In the genomic region with DNA sequence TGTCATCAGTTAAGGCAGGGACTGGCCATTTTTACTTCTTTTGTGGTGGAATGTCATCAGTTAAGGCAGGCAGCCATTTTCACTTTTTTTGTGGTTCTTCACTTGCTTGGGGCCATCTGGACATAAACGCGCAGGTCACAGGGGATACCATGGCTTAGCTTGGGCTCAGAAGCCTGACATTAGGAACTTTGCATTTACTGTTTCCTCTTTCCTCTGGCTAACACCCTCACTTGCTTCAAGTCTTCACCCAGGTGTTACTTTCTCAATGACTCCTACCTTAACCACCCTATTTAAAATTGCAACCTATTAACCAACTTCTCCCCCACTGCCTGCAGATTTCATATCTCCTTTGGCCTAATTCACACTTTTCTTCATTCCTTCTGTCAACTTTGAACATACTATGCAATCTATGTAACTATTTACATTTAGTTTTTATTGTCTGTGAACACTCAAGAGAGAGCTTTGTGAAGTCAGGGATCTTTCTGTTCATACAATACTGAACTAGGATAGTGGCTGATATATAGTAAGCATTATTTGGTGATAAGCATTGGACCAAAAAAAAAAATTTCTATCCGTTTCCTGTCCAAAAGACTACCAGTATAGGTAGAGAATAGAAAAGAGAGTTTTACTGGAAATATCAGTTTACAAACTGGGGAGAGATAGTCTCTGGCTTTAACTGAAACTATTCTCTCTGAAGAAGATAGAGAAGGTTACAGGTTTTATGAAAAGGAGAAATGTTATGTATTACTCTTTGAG, we compare ENCODE assay signal across 14 cellular contexts.
DNase-seq lines count a peak whose midpoint lies in the region; ATAC-seq and TF ChIP-seq lines count a peak whose summit lies in the region.
"Had no signal": no experiment of that assay in that cellular context is flagged by ENCODE, and none has a peak within 500 bp of the region (broad histone marks: within the 10 kb centered on the region; RNA-seq: fewer than 3 reads in every experiment).

No MANE protein-coding gene starts in this region.

- H3K4me3 ChIP-seq in breast epithelium, result no peak overlapping the region

- TF ChIP-seq CTCF in C4-2B (conservative IDR thresholded peaks at IDR 0.05), result no peak
- no peak for TF ChIP-seq CTCF in breast epithelium (IDR thresholded peaks at IDR 0.05)

- no peak for TF ChIP-seq POLR2A in breast epithelium (IDR thresholded peaks at IDR 0.05)

- H3K27me3 ChIP-seq in breast epithelium, result no peaks in the 10 kb centered on the region

- DNase-seq in breast epithelium (ENCODE audit: low spot score in 2 of 2), result no peak
- no peak for DNase-seq in NCI-H128 (lab: John Stamatoyannopoulos, UW; ENCODE audit: unreplicated experiment)
- DNase-seq in iPS-NIHi7 (ENCODE audit: extremely low spot score), result no peak
- DNase-seq in NCI-H226, result no peak
- DNase-seq: cortex of kidney, H9, midbrain, MV-4-11 had no signal

- no peaks in the 10 kb centered on the region for H3K4me1 ChIP-seq in breast epithelium

- intact Hi-C loops in breast epithelium (cut with DNase I; ENCODE audit: low total_unique reads), result no loop called here

- ATAC-seq in GM19324 (IDR thresholded peaks at IDR 0.05; ENCODE audit: low FRiP score, unreplicated experiment) (peak; percentile 99), HG02678 (IDR thresholded peaks at IDR 0.05; ENCODE audit: unreplicated experiment) (peak; percentile 96), HG03457 (IDR thresholded peaks at IDR 0.05; ENCODE audit: unreplicated experiment) (peak; percentile 98)
- ATAC-seq: activated CD4-positive, CD25-positive, alpha-beta regulatory T cell treated with anti-CD3 and anti-CD28 coated beads, Interleukin-2, amount 50 U/mL, for 24 hours had no signal

- no peaks in the 10 kb centered on the region for H3K36me3 ChIP-seq in breast epithelium

- peak overlapping the region; percentile 58 for H3K27ac ChIP-seq in C4-2B
- H3K27ac ChIP-seq in breast epithelium, result no peak overlapping the region
- H3K27ac ChIP-seq: 22Rv1 had no signal

- no peaks in the 10 kb centered on the region for H3K9me3 ChIP-seq in breast epithelium
